8 cellular contexts compared by ENCODE assay signal in the genomic region with DNA sequence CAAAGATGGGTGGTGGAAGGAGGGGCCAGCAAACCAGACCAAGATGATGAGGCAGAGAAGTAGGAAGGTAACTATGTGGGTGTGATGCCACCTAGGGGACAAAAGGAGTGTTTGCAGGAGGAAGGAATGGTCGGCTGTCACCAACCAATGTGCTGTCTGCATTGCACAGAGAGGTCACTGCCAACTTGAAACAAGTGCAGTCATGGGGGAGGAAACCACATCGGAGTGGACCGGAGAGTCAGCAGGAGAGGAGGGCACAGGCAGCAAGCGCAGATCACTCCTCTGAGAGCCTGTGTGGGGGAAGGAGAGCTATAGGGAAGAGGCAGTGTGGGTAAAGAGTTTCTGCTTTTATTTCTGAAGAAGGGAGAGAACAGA. TPM values are rescaled to one million over a fixed set of nuclear protein-coding genes. Genes with fewer than 3 reads are reported as not detected.
DNase-seq lines count a peak whose midpoint lies in the region; ATAC-seq and TF ChIP-seq lines count a peak whose summit lies in the region.

No MANE protein-coding gene starts in this region.

- no peaks in the 10 kb centered on the region for H3K36me3 Mint-ChIP-seq in activated T-cell treated with anti-CD3 and anti-CD28 coated beads, Interleukin-2, amount 50 U/mL, for 72 hours (ENCODE audit: insufficient read depth in 2 of 2)
- no peaks in the 10 kb centered on the region for H3K36me3 Mint-ChIP-seq in type B pancreatic cell

- no peaks in the 10 kb centered on the region for H4K20me1 ChIP-seq in OCI-LY1 (ENCODE audit: insufficient read depth, low read length)

- no peak overlapping the region for H3K27ac Mint-ChIP-seq in activated T-cell treated with anti-CD3 and anti-CD28 coated beads, Interleukin-2, amount 50 U/mL, for 72 hours
- no peak overlapping the region for H3K27ac Mint-ChIP-seq in type B pancreatic cell

- no peak overlapping the region for H3K4me2 ChIP-seq in OCI-LY1 (ENCODE audit: low read length)

- H3F3A ChIP-seq in OCI-LY1 (ENCODE audit: insufficient read depth, low read length), result no peaks in the 10 kb centered on the region

- H3K79me2 ChIP-seq in OCI-LY1 (ENCODE audit: insufficient read depth, low read length), result no peaks in the 10 kb centered on the region

- no peak overlapping the region for H2AFZ ChIP-seq in OCI-LY1 (ENCODE audit: low read length)

- no peaks in the 10 kb centered on the region for H3K9me3 ChIP-seq in OCI-LY1 (ENCODE audit: low read length)

- TF ChIP-seq CTCF in OCI-LY1 (IDR thresholded peaks at IDR 0.05; ENCODE audit: low read length) (peak; percentile 66), fibroblast of villous mesenchyme (IDR thresholded peaks at IDR 0.05; ENCODE audit: insufficient read depth, low read depth, low read length) (peak; percentile 94), type B pancreatic cell (conservative IDR thresholded peaks at IDR 0.05) (peak; percentile 90)

- no peaks in the 10 kb centered on the region for H3K27me3 Mint-ChIP-seq in activated T-cell treated with anti-CD3 and anti-CD28 coated beads, Interleukin-2, amount 50 U/mL, for 72 hours (ENCODE audit: low read depth)
- H3K27me3 Mint-ChIP-seq in type B pancreatic cell, result no peaks in the 10 kb centered on the region

- H3K36me3 ChIP-seq in OCI-LY1 (ENCODE audit: insufficient read depth, low read length), result no peaks in the 10 kb centered on the region

- H3K27me3 ChIP-seq in OCI-LY1 (ENCODE audit: insufficient read depth, low read length), result no peaks in the 10 kb centered on the region

- no peak overlapping the region for H3K27ac ChIP-seq in OCI-LY1 (ENCODE audit: low read depth, low read length, poor library complexity, severe bottlenecking)

- no peaks in the 10 kb centered on the region for H3K9me3 Mint-ChIP-seq in activated T-cell treated with anti-CD3 and anti-CD28 coated beads, Interleukin-2, amount 50 U/mL, for 72 hours
- no peaks in the 10 kb centered on the region for H3K9me3 Mint-ChIP-seq in type B pancreatic cell

- peaks cover 5% of the 10 kb centered on the region for H3K4me1 Mint-ChIP-seq in activated T-cell treated with anti-CD3 and anti-CD28 coated beads, Interleukin-2, amount 50 U/mL, for 72 hours (ENCODE audit: low read depth)
- H3K4me1 Mint-ChIP-seq in type B pancreatic cell (ENCODE audit: unreplicated experiment), result no peaks in the 10 kb centered on the region

- H3K4me3 ChIP-seq in OCI-LY1 (ENCODE audit: low read depth, low read length, poor library complexity, severe bottlenecking) (no peak overlapping the region), fibroblast of villous mesenchyme (ENCODE audit: low read depth, low read length) (no peak overlapping the region)

- no peaks in the 10 kb centered on the region for H3K4me1 ChIP-seq in OCI-LY1 (ENCODE audit: insufficient read depth, low read length, severe bottlenecking)

- H3K4me3 Mint-ChIP-seq in activated T-cell treated with anti-CD3 and anti-CD28 coated beads, Interleukin-2, amount 50 U/mL, for 72 hours, result no peak overlapping the region
- no peak overlapping the region for H3K4me3 Mint-ChIP-seq in type B pancreatic cell

- H3K9ac ChIP-seq in OCI-LY1 (ENCODE audit: low read length), result no peak overlapping the region

- DNase-seq in DMS53 treated with DMSO at 0.1 percent for 48 hours (lab: John Stamatoyannopoulos, UW; ENCODE audit: unreplicated experiment), result peak; percentile 73
- DNase-seq in activated T-cell treated with anti-CD3 and anti-CD28 coated beads, Interleukin-2, amount 50 U/mL, for 72 hours, result peak; percentile 58 to 59
- peak; percentile 81 for DNase-seq in fibroblast of villous mesenchyme (ENCODE audit: low read depth)
- peak; percentile 45 for DNase-seq in non-pigmented ciliary epithelial cell (ENCODE audit: low read depth)
- DNase-seq in type B pancreatic cell (ENCODE audit: extremely low spot score, unreplicated experiment), result no peak

- no peaks in the 10 kb centered on the region for H3K9me2 ChIP-seq in OCI-LY1 (ENCODE audit: low read depth, low read length)

- ATAC-seq in GM19467 (IDR thresholded peaks at IDR 0.05; ENCODE audit: unreplicated experiment), result peak; percentile 98
- peak; percentile 90 for ATAC-seq in HG03565 (IDR thresholded peaks at IDR 0.05; ENCODE audit: unreplicated experiment)
- peak; percentile 91 to 92 for ATAC-seq in activated T-cell treated with anti-CD3 and anti-CD28 coated beads, Interleukin-2, amount 50 U/mL, for 72 hours (replicated peaks in 1 of 2)

RNA-seq across cellular contexts. Expression of a gene that starts 38.5 kb away (rescaled TPM):
- 10 to 100 TPM; 11.6 to 14.4 TPM for total RNA-seq in activated T-cell treated with anti-CD3 and anti-CD28 coated beads, Interleukin-2, amount 50 U/mL, for 72 hours
- total RNA-seq in fibroblast of villous mesenchyme (not detected in 2 replicates), type B pancreatic cell (ENCODE audit: low replicate concordance) (not detected in 2 replicates)

Comparison
In these comparisons a context has a peak if more than half of its experiments do, and no peak if none do; other contexts are left out.
1. RNA of a gene that starts 38.5 kb away (total RNA-seq): 11.6 to 14.4 TPM in activated T-cell treated with anti-CD3 and anti-CD28 coated beads, Interleukin-2, amount 50 U/mL, for 72 hours; not detected in type B pancreatic cell and not detected in fibroblast of villous mesenchyme; every median in the first group is over 10 times any median in the second.
2. Peak in every context shown above with its lines, with median percentiles within 50 percentile points of each other: ATAC-seq and CTCF ChIP-seq.